In genomic region chr6:150907385-150907784, GRCh38 we compare ENCODE assay signal across 13 cellular contexts.
"Had no signal": no experiment of that assay in that cellular context is flagged by ENCODE, and none has a peak within 500 bp of the region (broad histone marks: within the 10 kb centered on the region; RNA-seq: fewer than 3 reads in every experiment).

No MANE protein-coding gene starts in this region.

- H3K36me3 ChIP-seq: uterus had no signal

- H3K27ac Mint-ChIP-seq: activated CD4-positive, alpha-beta memory T cell treated with anti-CD3 and anti-CD28 coated beads, Interleukin-2, amount 10 ng/mL, durations not matched to agents 7 days and 5 days; activated naive CD8-positive, alpha-beta T cell treated with anti-CD3 and anti-CD28 coated beads for 36 hours; effector memory CD8-positive, alpha-beta T cell; stimulated activated naive CD8-positive, alpha-beta T cell treated with anti-CD3 and anti-CD28 coated beads, Interleukin-15, Interleukin-2, amounts not matched to agents 100 ng/mL and 50 ng/mL, for 24 hours; T-helper 17 cell had no signal

- DNase-seq: activated CD4-positive, alpha-beta memory T cell treated with anti-CD3 and anti-CD28 coated beads, Interleukin-2, amount 10 ng/mL, durations not matched to agents 7 days and 5 days; activated CD4-positive, alpha-beta T cell treated with anti-CD3 and anti-CD28 coated beads for 4 hours; activated naive CD8-positive, alpha-beta T cell treated with anti-CD3 and anti-CD28 coated beads for 36 hours; activated T-cell treated with anti-CD3 and anti-CD28 coated beads, Interleukin-2, amount 50 U/mL, for 4 hours; body of pancreas; dermis blood vessel endothelial cell; effector memory CD8-positive, alpha-beta T cell; midbrain; SIG-M5; T-helper 17 cell; uterus had no signal

- ATAC-seq: activated T-cell treated with anti-CD3 and anti-CD28 coated beads, Interleukin-2, amount 50 U/mL, for 4 hours; body of pancreas; effector memory CD8-positive, alpha-beta T cell; T-helper 17 cell had no signal

- H3K9me3 ChIP-seq: body of pancreas, uterus had no signal

- H3K9me3 Mint-ChIP-seq: activated CD4-positive, alpha-beta memory T cell treated with anti-CD3 and anti-CD28 coated beads, Interleukin-2, amount 10 ng/mL, durations not matched to agents 7 days and 5 days; stimulated activated naive CD8-positive, alpha-beta T cell treated with anti-CD3 and anti-CD28 coated beads, Interleukin-15, Interleukin-2, amounts not matched to agents 100 ng/mL and 50 ng/mL, for 24 hours had no signal

- H3K4me1 Mint-ChIP-seq: activated CD4-positive, alpha-beta memory T cell treated with anti-CD3 and anti-CD28 coated beads, Interleukin-2, amount 10 ng/mL, durations not matched to agents 7 days and 5 days; activated naive CD8-positive, alpha-beta T cell treated with anti-CD3 and anti-CD28 coated beads for 36 hours; T-helper 17 cell had no signal

- H3K4me3 Mint-ChIP-seq: activated CD4-positive, alpha-beta memory T cell treated with anti-CD3 and anti-CD28 coated beads, Interleukin-2, amount 10 ng/mL, durations not matched to agents 7 days and 5 days; activated naive CD8-positive, alpha-beta T cell treated with anti-CD3 and anti-CD28 coated beads for 36 hours; activated T-cell treated with anti-CD3 and anti-CD28 coated beads, Interleukin-2, amount 50 U/mL, for 4 hours; effector memory CD8-positive, alpha-beta T cell; stimulated activated naive CD8-positive, alpha-beta T cell treated with anti-CD3 and anti-CD28 coated beads, Interleukin-15, Interleukin-2, amounts not matched to agents 100 ng/mL and 50 ng/mL, for 24 hours; T-helper 17 cell had no signal

- H3K4me3 ChIP-seq: body of pancreas, uterus had no signal

- H3K4me1 ChIP-seq: body of pancreas, uterus had no signal

- H3K27ac ChIP-seq: body of pancreas, epithelial cell of prostate had no signal

- H3K27me3 ChIP-seq: body of pancreas, uterus had no signal

- H3K27me3 Mint-ChIP-seq: activated CD4-positive, alpha-beta memory T cell treated with anti-CD3 and anti-CD28 coated beads, Interleukin-2, amount 10 ng/mL, durations not matched to agents 7 days and 5 days; activated naive CD8-positive, alpha-beta T cell treated with anti-CD3 and anti-CD28 coated beads for 36 hours; effector memory CD8-positive, alpha-beta T cell; stimulated activated naive CD8-positive, alpha-beta T cell treated with anti-CD3 and anti-CD28 coated beads, Interleukin-15, Interleukin-2, amounts not matched to agents 100 ng/mL and 50 ng/mL, for 24 hours; T-helper 17 cell had no signal
